Comparison of ENCODE assay signal across 10 cellular contexts in genomic region chr4:2761035-2761923, GRCh38. TPM values are rescaled to one million over a fixed set of nuclear protein-coding genes. Genes with fewer than 3 reads are reported as not detected.
DNase-seq lines count a peak whose midpoint lies in the region; ATAC-seq and TF ChIP-seq lines count a peak whose summit lies in the region.
"Had no signal": no experiment of that assay in that cellular context is flagged by ENCODE, and none has a peak within 500 bp of the region (broad histone marks: within the 10 kb centered on the region; RNA-seq: fewer than 3 reads in every experiment).

No MANE protein-coding gene starts in this region.

- H3K4me1 Mint-ChIP-seq in activated CD8-positive, alpha-beta T cell treated with anti-CD3 and anti-CD28 coated beads for 36 hours (ENCODE audit: low read depth) = peaks cover 12% of the 10 kb centered on the region

- H3K36me3 Mint-ChIP-seq in activated CD8-positive, alpha-beta T cell treated with anti-CD3 and anti-CD28 coated beads for 36 hours (ENCODE audit: low read depth) = no peaks in the 10 kb centered on the region

- H3K27me3 Mint-ChIP-seq in activated CD8-positive, alpha-beta T cell treated with anti-CD3 and anti-CD28 coated beads for 36 hours = no peaks in the 10 kb centered on the region

- no peak overlapping the region for H3K27ac Mint-ChIP-seq in activated CD8-positive, alpha-beta T cell treated with anti-CD3 and anti-CD28 coated beads for 36 hours

- CTCF ChIA-PET in activated CD8-positive, alpha-beta T cell treated with anti-CD3 and anti-CD28 coated beads for 36 hours (lab: Charles Lee) = interaction anchor here (1.0 to 3.5 kb wide), 3 partner anchors 24 to 193 kb away, joined by 3 to 16 read pairs (median 3); no protein-coding TSS in a partner anchor

- TF ChIP-seq CTCF in activated CD8-positive, alpha-beta T cell treated with anti-CD3 and anti-CD28 coated beads for 36 hours (IDR thresholded peaks at IDR 0.05) = no peak

- peak; percentile 26 for DNase-seq in stimulated activated CD4-positive, alpha-beta T cell treated with anti-CD3 and anti-CD28 coated beads, Interleukin-15, amount 100 ng/mL, for 24 hours
- DNase-seq in stimulated activated CD4-positive, alpha-beta T cell treated with anti-CD3 and anti-CD28 coated beads, Interleukin-4, amount 100 ng/mL, for 1 hour = no peak
- peak; percentile 59 for DNase-seq in activated CD8-positive, alpha-beta T cell treated with anti-CD3 and anti-CD28 coated beads for 36 hours
- DNase-seq in kidney tubule cell (ENCODE audit: low spot score) = peak; percentile 42
- DNase-seq in NCI-H446 treated with DMSO at 0.1 percent for 48 hours (lab: John Stamatoyannopoulos, UW) = no peak
- no peak for DNase-seq in DMS 273 treated with DMSO at 0.1 percent for 48 hours (lab: John Stamatoyannopoulos, UW)
- DNase-seq in SIG-M5 treated with dmso at 0.1 percent for 504 hours (lab: John Stamatoyannopoulos, UW; ENCODE audit: unreplicated experiment) = no peak
- DNase-seq: DND-41 had no signal

- no peak overlapping the region for H3K4me3 Mint-ChIP-seq in activated CD8-positive, alpha-beta T cell treated with anti-CD3 and anti-CD28 coated beads for 36 hours
- H3K4me3 Mint-ChIP-seq: nephron had no signal

- POLR2A ChIA-PET in activated CD8-positive, alpha-beta T cell treated with anti-CD3 and anti-CD28 coated beads for 36 hours (lab: Charles Lee) = interaction anchor here (1.7 to 2.1 kb wide), 2 partner anchors 12 to 175 kb away, joined by 4 to 9 read pairs; no protein-coding TSS in a partner anchor

- intact Hi-C loops in activated CD8-positive, alpha-beta T cell treated with anti-CD3 and anti-CD28 coated beads for 36 hours (cut with micrococcal nuclease) = no loop called here

- no peaks in the 10 kb centered on the region for H3K9me3 Mint-ChIP-seq in activated CD8-positive, alpha-beta T cell treated with anti-CD3 and anti-CD28 coated beads for 36 hours
- H3K9me3 Mint-ChIP-seq: nephron had no signal

- ATAC-seq in activated CD8-positive, alpha-beta T cell treated with anti-CD3 and anti-CD28 coated beads for 36 hours = no peak
- no peak for ATAC-seq in HG03139 (IDR thresholded peaks at IDR 0.05; ENCODE audit: unreplicated experiment)

RNA-seq across cellular contexts. Expression of gene TNIP2, which starts 5.1 kb away (rescaled TPM):
- 10 to 100 TPM; 46.1 to 48.1 TPM for total RNA-seq in activated CD8-positive, alpha-beta T cell treated with anti-CD3 and anti-CD28 coated beads for 36 hours

RNA-seq across cellular contexts. Expression of gene SH3BP2, which starts 31.6 kb away (rescaled TPM):
- total RNA-seq in activated CD8-positive, alpha-beta T cell treated with anti-CD3 and anti-CD28 coated beads for 36 hours = 10 to 100 TPM; 54.8 to 59.0 TPM

Comparison
In these comparisons a context has a peak if more than half of its experiments do, and no peak if none do; other contexts are left out.
1. DNase-seq: peak in stimulated activated CD4-positive, alpha-beta T cell treated with anti-CD3 and anti-CD28 coated beads, Interleukin-15, amount 100 ng/mL, for 24 hours (single experiment), activated CD8-positive, alpha-beta T cell treated with anti-CD3 and anti-CD28 coated beads for 36 hours (single experiment) and kidney tubule cell (single experiment); none in stimulated activated CD4-positive, alpha-beta T cell treated with anti-CD3 and anti-CD28 coated beads, Interleukin-4, amount 100 ng/mL, for 1 hour (single experiment), NCI-H446 treated with DMSO at 0.1 percent for 48 hours (single experiment), DMS 273 treated with DMSO at 0.1 percent for 48 hours (single experiment) and SIG-M5 treated with dmso at 0.1 percent for 504 hours (single experiment).